19 cellular contexts compared by ENCODE assay signal in genomic region chr22:22767876-22768602, GRCh38.
A peak's percentile ranks its signal among the peaks of the same experiment; 100 is the strongest.
DNase-seq lines count a peak whose midpoint lies in the region; ATAC-seq and TF ChIP-seq lines count a peak whose summit lies in the region.
"Had no signal": no experiment of that assay in that cellular context is flagged by ENCODE, and none has a peak within 500 bp of the region (broad histone marks: within the 10 kb centered on the region; RNA-seq: fewer than 3 reads in every experiment).

No MANE protein-coding gene starts in this region.

- no peak overlapping the region for H3K27ac ChIP-seq in right atrium auricular region
- no peak overlapping the region for H3K27ac ChIP-seq in heart right ventricle
- H3K27ac ChIP-seq in OCI-LY7 (ENCODE audit: low read depth, low read length, poor library complexity, severe bottlenecking) = no peak overlapping the region
- no peak overlapping the region for H3K27ac ChIP-seq in foreskin keratinocyte
- H3K27ac ChIP-seq in dorsolateral prefrontal cortex = no peak overlapping the region
- H3K27ac ChIP-seq: tibial artery had no signal

- H2AFZ ChIP-seq in OCI-LY7 (ENCODE audit: low read length) = no peak overlapping the region

- H3K4me3 ChIP-seq in right atrium auricular region = no peak overlapping the region
- H3K4me3 ChIP-seq in heart right ventricle = no peak overlapping the region
- no peak overlapping the region for H3K4me3 ChIP-seq in OCI-LY7 (ENCODE audit: low read depth, low read length, poor library complexity, severe bottlenecking)
- no peak overlapping the region for H3K4me3 ChIP-seq in dorsolateral prefrontal cortex
- H3K4me3 ChIP-seq: lung, tibial artery had no signal

- H3K27me3 ChIP-seq in right atrium auricular region (no peaks in the 10 kb centered on the region), heart right ventricle (peaks cover 0 to 37% (median 15%) of the 10 kb centered on the region in 7 donors), foreskin keratinocyte (peaks cover 2% of the 10 kb centered on the region), dorsolateral prefrontal cortex (peaks cover 0 to 27% (median 0%) of the 10 kb centered on the region in 45 donors)

- no TSS peak for BruUV-seq in OCI-LY7 (replicated peaks; lab: Mats Ljungman, UMichigan)

- no peaks in the 10 kb centered on the region for H4K20me1 ChIP-seq in OCI-LY7 (ENCODE audit: insufficient read depth, low read length)

- H3K4me1 ChIP-seq in right atrium auricular region (no peaks in the 10 kb centered on the region), heart right ventricle (peaks cover 0 to 3% (median 0%) of the 10 kb centered on the region in 9 donors), OCI-LY7 (ENCODE audit: insufficient read depth, low read length, poor library complexity, severe bottlenecking) (no peaks in the 10 kb centered on the region), foreskin keratinocyte (no peaks in the 10 kb centered on the region)
- H3K4me1 ChIP-seq: tibial artery had no signal

- H3K9me3 ChIP-seq in right atrium auricular region (no peaks in the 10 kb centered on the region), heart right ventricle (no peaks in the 10 kb centered on the region), OCI-LY7 (ENCODE audit: low read length) (no peaks in the 10 kb centered on the region)
- H3K9me3 ChIP-seq: tibial artery had no signal

- TF ChIP-seq CTCF in right atrium auricular region (IDR thresholded peaks at IDR 0.05) (no peak), heart right ventricle (IDR thresholded peaks at IDR 0.05) (no peak), OCI-LY7 (conservative IDR thresholded peaks at IDR 0.05; ENCODE audit: low read length) (peak; percentile 62), foreskin keratinocyte (conservative IDR thresholded peaks at IDR 0.05) (peak; percentile 21), dorsolateral prefrontal cortex (IDR thresholded peaks at IDR 0.05 in 54 of 56, conservative IDR thresholded peaks at IDR 0.05 in 2 of 56; ENCODE audit: low read depth in 1 of 56, partially characterized antibody in 56 of 56) (no peak)

- POLR2A ChIA-PET in OCI-LY7 (lab: Charles Lee) = no interaction called here

- 34 to 41% methylated on average over 10 of the region's 10 CpGs for WGBS in heart right ventricle, 2 donors

- H3K36me3 ChIP-seq in right atrium auricular region (no peaks in the 10 kb centered on the region), heart right ventricle (no peaks in the 10 kb centered on the region), OCI-LY7 (ENCODE audit: insufficient read depth, low read length) (no peaks in the 10 kb centered on the region)
- H3K36me3 ChIP-seq: tibial artery had no signal

- ATAC-seq in heart right ventricle = no peak
- ATAC-seq in foreskin keratinocyte = no peak
- ATAC-seq in HG03520 (IDR thresholded peaks at IDR 0.05; ENCODE audit: unreplicated experiment) = no peak
- ATAC-seq: Right ventricle myocardium inferior had no signal

- no peaks in the 10 kb centered on the region for H3K79me2 ChIP-seq in OCI-LY7 (ENCODE audit: insufficient read depth, low read depth, low read length)

- no peak overlapping the region for H3K4me2 ChIP-seq in OCI-LY7 (ENCODE audit: low read length)

- peak; percentile 32 for DNase-seq in right atrium auricular region (ENCODE audit: low spot score)
- no peak for DNase-seq in heart right ventricle
- no peak for DNase-seq in OCI-LY7 (ENCODE audit: low spot score)
- no peak for DNase-seq in foreskin keratinocyte
- peak; percentile 22 for DNase-seq in ureter (ENCODE audit: low spot score)
- DNase-seq in NCI-H345 (lab: John Stamatoyannopoulos, UW) = no peak
- no peak for DNase-seq in dorsolateral prefrontal cortex
- DNase-seq: activated CD4-positive, alpha-beta T cell treated with anti-CD3 and anti-CD28 coated beads, Interleukin-2, amount 50 U/mL, for 1 hour; amygdala; GOT3; NCI-H1048; NCI-H2107; NCI-H82; nephron progenitor cell; stimulated activated CD4-positive, alpha-beta T cell treated with anti-CD3 and anti-CD28 coated beads, Interleukin-2, amount 100 ng/mL, for 24 hours had no signal

- CTCF ChIA-PET in OCI-LY7 (lab: Charles Lee; ENCODE audit: unreplicated experiment) = no interaction called here

- H3K9me2 ChIP-seq in OCI-LY7 (ENCODE audit: insufficient read depth, low read length) = no peaks in the 10 kb centered on the region

- intact Hi-C loops in heart right ventricle (cut with DNase I) (loop anchor here in 2 of 10 donors (2.0 to 5.0 kb wide), 2 partner anchors 61 kb away; no protein-coding TSS in a partner anchor), OCI-LY7 (cut with micrococcal nuclease; ENCODE audit: unreplicated experiment) (no loop called here), dorsolateral prefrontal cortex (cut with DNase I) (no loop called here)

Comparison
In these comparisons a context has a peak if more than half of its experiments do, and no peak if none do; other contexts are left out.
1. DNase-seq: peak in right atrium auricular region (single experiment) and ureter (single experiment); none in heart right ventricle (0 of 2), OCI-LY7 (single experiment), foreskin keratinocyte (0 of 2), NCI-H345 (single experiment) and dorsolateral prefrontal cortex (0 of 10).
2. CTCF ChIP-seq: peak in OCI-LY7 (single experiment) and foreskin keratinocyte (single experiment); none in right atrium auricular region (0 of 2), heart right ventricle (0 of 9) and dorsolateral prefrontal cortex (0 of 56).